Comparison of ENCODE assay signal across 16 cellular contexts in genomic region chr6:47737406-47737805, GRCh38. TPM values are rescaled to one million over a fixed set of nuclear protein-coding genes. Genes with fewer than 3 reads are reported as not detected.
"Had no signal": no experiment of that assay in that cellular context is flagged by ENCODE, and none has a peak within 500 bp of the region (broad histone marks: within the 10 kb centered on the region; RNA-seq: fewer than 3 reads in every experiment).

No MANE protein-coding gene starts in this region.

- H3K4me1 ChIP-seq: prostate gland, thyroid gland had no signal

- H3K4me3 ChIP-seq: cardiac muscle cell, prostate gland, thyroid gland had no signal

- H3K36me3 ChIP-seq: cardiac muscle cell, prostate gland, thyroid gland had no signal

- H3K27me3 ChIP-seq: cardiac muscle cell, thyroid gland had no signal

- H3K9me3 ChIP-seq: prostate gland, SK-N-SH, thyroid gland had no signal

- H3K27ac ChIP-seq: cardiac muscle cell, prostate gland, thyroid gland had no signal

- ATAC-seq: activated T-helper 17 cell treated with anti-CD3 and anti-CD28 coated beads, Interleukin-2, amount 50 U/mL, for 72 hours; esophagus mucosa; left lobe of liver; natural killer cell treated with Interleukin-12 subunit alpha and Interleukin-12 subunit beta and Interleukin-15 and Interleukin-18, amount 100 ng/mL, for 72 hours; stimulated activated effector memory CD8-positive, alpha-beta T cell treated with anti-CD3 and anti-CD28 coated beads, Interleukin-12 subunit alpha, Interleukin-12 subunit beta, amount 100 ng/mL, for 72 hours had no signal

- DNase-seq: activated CD4-positive, alpha-beta T cell treated with anti-CD3 and anti-CD28 coated beads, Interleukin-2, amount 50 U/mL, for 4 hours; activated CD4-positive, CD25-positive, alpha-beta regulatory T cell treated with anti-CD3 and anti-CD28 coated beads, Interleukin-2, amount 50 U/mL, for 72 hours; activated naive CD4-positive, alpha-beta T cell treated with Interleukin-2 at 50 U/mL for 16 hours; foreskin fibroblast; SK-N-SH; T-helper 1 cell; T1000; thyroid gland had no signal

RNA-seq across cellular contexts. Expression of gene ADGRF4, which starts 39.0 kb away (rescaled TPM):
- total RNA-seq: activated T-helper 17 cell treated with anti-CD3 and anti-CD28 coated beads, Interleukin-2, amount 50 U/mL, for 72 hours; cardiac muscle cell; dermis microvascular lymphatic vessel endothelial cell; left lobe of liver; natural killer cell treated with Interleukin-12 subunit alpha and Interleukin-12 subunit beta and Interleukin-15 and Interleukin-18, amount 100 ng/mL, for 72 hours had no signal

RNA-seq across cellular contexts. Expression of gene OPN5, which starts 44.4 kb away (rescaled TPM):
- total RNA-seq: activated T-helper 17 cell treated with anti-CD3 and anti-CD28 coated beads, Interleukin-2, amount 50 U/mL, for 72 hours; cardiac muscle cell; dermis microvascular lymphatic vessel endothelial cell; esophagus mucosa; left lobe of liver; natural killer cell treated with Interleukin-12 subunit alpha and Interleukin-12 subunit beta and Interleukin-15 and Interleukin-18, amount 100 ng/mL, for 72 hours; thyroid gland had no signal
